25 cellular contexts compared by ENCODE assay signal in genomic region chr11:73549367-73549766, GRCh38.
"Had no signal": no experiment of that assay in that cellular context is flagged by ENCODE, and none has a peak within 500 bp of the region (broad histone marks: within the 10 kb centered on the region; RNA-seq: fewer than 3 reads in every experiment).

No MANE protein-coding gene starts in this region.

- H3K27ac Mint-ChIP-seq: nephron; neural progenitor cell; stimulated activated memory B cell treated with anti-CD40 and anti-IgM and Interleukin-4, amounts not matched to agents 10 μg/mL and 1 μg/mL and 100 μg/mL, for 72 hours; stimulated activated naive CD8-positive, alpha-beta T cell treated with anti-CD3 and anti-CD28 coated beads, Interleukin-15, amount 100 ng/mL, for 72 hours; type B pancreatic cell had no signal

- H3K9me3 Mint-ChIP-seq: naive thymus-derived CD8-positive, alpha-beta T cell; nephron; neural progenitor cell; stimulated activated memory B cell treated with anti-CD40 and anti-IgM and Interleukin-4, amounts not matched to agents 10 μg/mL and 1 μg/mL and 100 μg/mL, for 72 hours; stimulated activated naive CD8-positive, alpha-beta T cell treated with anti-CD3 and anti-CD28 coated beads, Interleukin-15, amount 100 ng/mL, for 72 hours; type B pancreatic cell had no signal

- H3K9me3 ChIP-seq: heart right ventricle, lower lobe of right lung, neutrophil, psoas muscle, sigmoid colon, spleen, tibial nerve, uterus had no signal

- H3K27me3 ChIP-seq: heart right ventricle, hepatocyte, neural progenitor cell, neutrophil, sigmoid colon, spleen, tibial nerve, uterus had no signal

- DNase-seq: heart right ventricle; islet precursor cell; lower lobe of right lung; mammary epithelial cell; mesenchymal stem cell; naive thymus-derived CD8-positive, alpha-beta T cell; occipital lobe; psoas muscle; sigmoid colon; small intestine; spleen; stimulated activated CD4-positive, alpha-beta T cell treated with anti-CD3 and anti-CD28 coated beads, Interleukin-4, amount 100 ng/mL, for 4 hours; stimulated activated CD8-positive, alpha-beta memory T cell treated with anti-CD3 and anti-CD28 coated beads, Interleukin-4, amount 100 ng/mL, for 48 hours; stimulated activated naive CD4-positive, alpha-beta T cell treated with Interleukin-2 at 50 U/mL for 16 hours; stimulated activated naive CD8-positive, alpha-beta T cell treated with anti-CD3 and anti-CD28 coated beads, Interleukin-15, amount 100 ng/mL, for 72 hours; substantia nigra; uterus had no signal

- H3K4me3 ChIP-seq: heart right ventricle, hepatocyte, lower lobe of right lung, neural progenitor cell, psoas muscle, sigmoid colon, spleen, tibial nerve, uterus had no signal

- H3K27ac ChIP-seq: heart right ventricle, hepatocyte, lower lobe of right lung, neural progenitor cell, neutrophil, parathyroid adenoma, psoas muscle, sigmoid colon, spleen, tibial nerve, uterus had no signal

- H3K27me3 Mint-ChIP-seq: naive thymus-derived CD8-positive, alpha-beta T cell; stimulated activated memory B cell treated with anti-CD40 and anti-IgM and Interleukin-4, amounts not matched to agents 10 μg/mL and 1 μg/mL and 100 μg/mL, for 72 hours; stimulated activated naive CD8-positive, alpha-beta T cell treated with anti-CD3 and anti-CD28 coated beads, Interleukin-15, amount 100 ng/mL, for 72 hours; type B pancreatic cell had no signal

- H3K36me3 ChIP-seq: heart right ventricle, lower lobe of right lung, neural progenitor cell, neutrophil, sigmoid colon, spleen, tibial nerve, uterus had no signal

- ATAC-seq: lower lobe of right lung; naive thymus-derived CD8-positive, alpha-beta T cell; psoas muscle; stimulated activated memory B cell treated with anti-CD40 and anti-IgM and Interleukin-4, amounts not matched to agents 10 μg/mL and 1 μg/mL and 100 μg/mL, for 72 hours; stimulated activated naive CD8-positive, alpha-beta T cell treated with anti-CD3 and anti-CD28 coated beads, Interleukin-15, amount 100 ng/mL, for 72 hours had no signal

- H3K4me1 ChIP-seq: parathyroid adenoma, psoas muscle, uterus had no signal

- H3K4me3 Mint-ChIP-seq: nephron; neural progenitor cell; stimulated activated memory B cell treated with anti-CD40 and anti-IgM and Interleukin-4, amounts not matched to agents 10 μg/mL and 1 μg/mL and 100 μg/mL, for 72 hours; stimulated activated naive CD8-positive, alpha-beta T cell treated with anti-CD3 and anti-CD28 coated beads, Interleukin-15, amount 100 ng/mL, for 72 hours; type B pancreatic cell had no signal

- H3K36me3 Mint-ChIP-seq: neural progenitor cell, type B pancreatic cell had no signal

- FAIRE-seq: small intestine had no signal
